ENCODE assay signal across 8 cellular contexts in the genomic region with DNA sequence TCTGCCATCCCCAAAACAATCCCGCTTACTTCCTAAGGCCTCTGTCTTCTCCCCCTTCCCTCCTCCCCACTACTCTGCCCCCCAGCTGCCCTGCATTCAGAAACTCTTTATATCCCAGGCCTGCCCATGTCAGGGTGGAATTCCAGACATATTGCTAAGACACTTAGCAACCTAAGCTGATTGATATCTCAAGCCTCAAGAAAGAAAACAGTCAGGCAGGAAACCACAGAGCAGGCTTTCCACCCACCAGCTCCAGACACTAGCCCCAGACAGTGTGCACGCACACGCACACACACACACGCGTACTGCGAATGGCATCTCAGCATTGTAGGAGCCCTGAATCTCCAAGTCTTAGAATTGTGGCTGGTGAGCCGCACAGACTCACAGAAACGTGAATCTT. TPM values are rescaled to one million over a fixed set of nuclear protein-coding genes. Genes with fewer than 3 reads are reported as not detected.
DNase-seq lines count a peak whose midpoint lies in the region; ATAC-seq and TF ChIP-seq lines count a peak whose summit lies in the region.

No MANE protein-coding gene starts in this region.

- H3K9me3 ChIP-seq in HUES6 (ENCODE audit: control insufficient read depth, insufficient read depth, low read depth, low read length) (no peaks in the 10 kb centered on the region), ascending aorta (no peaks in the 10 kb centered on the region), mesodermal cell (ENCODE audit: control insufficient read depth, low read length) (no peaks in the 10 kb centered on the region)

- no peaks in the 10 kb centered on the region for H3K36me3 Mint-ChIP-seq in immature natural killer cell

- H3K9ac ChIP-seq in HUES6 (ENCODE audit: low read length) = peak overlapping the region; percentile 17

- H3K4me1 ChIP-seq in HUES6 (ENCODE audit: control insufficient read depth, insufficient read depth, low read length) (peaks cover 17% of the 10 kb centered on the region), ascending aorta (peaks cover 3 to 23% of the 10 kb centered on the region in 2 donors), mesodermal cell (ENCODE audit: control insufficient read depth, insufficient read depth, low read length, poor library complexity, severe bottlenecking) (peaks cover 59% of the 10 kb centered on the region)

- DNase-seq in AG20443 (ENCODE audit: low spot score) (peak; percentile 91), ascending aorta (ENCODE audit: low spot score in 2 of 2) (peak in 1 of 2 donors; percentile 72), immature natural killer cell (no peak)

- H3K4me3 Mint-ChIP-seq in immature natural killer cell = no peak overlapping the region

- H3K27ac ChIP-seq in HUES6 (ENCODE audit: low read depth, low read length) (no peak overlapping the region), ascending aorta (peak overlapping the region; percentile 65 to 67), mesodermal cell (ENCODE audit: low read depth, low read length, severe bottlenecking) (peak overlapping the region; percentile 96)

- 48 to 67% methylated on average over 4 to 8 of the region's 8 CpGs for WGBS in mesodermal cell (ENCODE audit: insufficient coverage in 2 of 2), 2 experiments

- H3K36me3 ChIP-seq in HUES6 (ENCODE audit: control insufficient read depth, insufficient read depth, low read length) (peaks cover 53% of the 10 kb centered on the region; the same call in 1 of the 2 replicates), ascending aorta (peaks cover 26 to 55% of the 10 kb centered on the region in 2 donors), mesodermal cell (ENCODE audit: control insufficient read depth, insufficient read depth, low read length) (peaks cover 87% of the 10 kb centered on the region)

- H3K27me3 ChIP-seq in HUES6 (ENCODE audit: control insufficient read depth, insufficient read depth, low read length) (no peaks in the 10 kb centered on the region), ascending aorta (no peaks in the 10 kb centered on the region)

- no peak overlapping the region for H3K4me3 ChIP-seq in HUES6 (ENCODE audit: low read depth, low read length)
- no peak overlapping the region for H3K4me3 ChIP-seq in ascending aorta
- no peak overlapping the region for H3K4me3 ChIP-seq in mesodermal cell (ENCODE audit: extremely low read depth, insufficient read depth, low read length, poor library complexity, severe bottlenecking)

- ATAC-seq in GM18520 (IDR thresholded peaks at IDR 0.05; ENCODE audit: unreplicated experiment) (no peak), HG03196 (IDR thresholded peaks at IDR 0.05; ENCODE audit: unreplicated experiment) (no peak), HG03521 (IDR thresholded peaks at IDR 0.05; ENCODE audit: unreplicated experiment) (no peak)

- H3K4me1 Mint-ChIP-seq in immature natural killer cell = no peaks in the 10 kb centered on the region

- peaks cover 0 to 3% (median 2%) of the 10 kb centered on the region in 3 donors for H3K27me3 Mint-ChIP-seq in immature natural killer cell (ENCODE audit: low read depth in 3 of 3)

- no peak for TF ChIP-seq CTCF in ascending aorta (IDR thresholded peaks at IDR 0.05)

- intact Hi-C loops in ascending aorta (cut with DNase I) = loop anchor here (5.0 to 10.0 kb wide), 2 partner anchors 33 to 1995 kb away; a partner anchor contains a TSS

- H3K9me3 Mint-ChIP-seq in immature natural killer cell = no peaks in the 10 kb centered on the region

- no peak overlapping the region for H3K27ac Mint-ChIP-seq in immature natural killer cell

RNA-seq across cellular contexts. Expression of a gene that starts 8.9 kb away (rescaled TPM):
- total RNA-seq in ascending aorta = 44.2 TPM
- polyA plus RNA-seq in mesodermal cell (2013, experiment 1 of 2) = 16.6 TPM
- 14.0 TPM for polyA plus RNA-seq in mesodermal cell (2013, experiment 2 of 2)
- 1 to 10 TPM in 2 of 3 donors, under 1 TPM in 1; 0.72 to 3.3 (median 2.6) TPM for polyA plus RNA-seq in immature natural killer cell

RNA-seq across cellular contexts. Expression of a gene that starts 21.0 kb away (rescaled TPM):
- 325 TPM for total RNA-seq in ascending aorta
- 766 TPM for polyA plus RNA-seq in mesodermal cell (2013, experiment 1 of 2)
- 653 TPM for polyA plus RNA-seq in mesodermal cell (2013, experiment 2 of 2)
- polyA plus RNA-seq in immature natural killer cell = not detected
